In the genomic region with DNA sequence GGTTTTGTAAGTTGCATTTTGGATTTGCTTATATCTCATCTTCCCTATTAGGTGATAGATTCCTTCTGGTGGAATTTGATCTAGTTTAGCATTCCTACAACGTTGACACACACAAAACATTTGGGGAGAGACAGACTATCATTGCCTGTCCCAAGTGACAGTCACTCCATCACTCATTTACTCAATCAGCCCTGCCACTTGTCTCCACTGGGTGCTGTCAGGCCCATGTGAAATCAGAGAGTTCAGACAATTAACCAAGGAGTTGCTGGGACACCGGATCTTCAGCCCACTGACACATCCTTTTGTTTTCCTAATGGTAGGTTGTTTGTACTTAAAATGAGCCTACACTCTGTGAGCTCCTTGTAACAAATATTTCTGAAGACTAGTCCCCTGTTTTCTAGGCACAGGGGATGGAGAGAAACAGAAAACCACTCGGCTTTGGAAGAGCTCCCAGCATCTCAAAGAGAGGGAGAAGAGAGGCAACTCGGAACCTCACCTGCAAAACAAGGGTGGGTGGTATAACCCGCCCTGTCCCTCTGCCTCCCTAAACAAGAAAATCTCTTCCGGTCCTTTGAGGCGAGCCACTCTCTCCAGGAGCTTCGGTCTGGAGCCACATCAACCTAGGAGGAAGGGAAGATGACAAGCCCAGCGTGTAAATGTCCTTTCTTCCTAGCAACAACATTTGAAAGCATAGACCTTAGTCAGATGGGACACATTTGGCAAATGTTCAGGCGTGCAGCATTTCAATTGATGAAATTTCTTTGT, we compare ENCODE assay signal across 8 cellular contexts.
DNase-seq lines count a peak whose midpoint lies in the region; ATAC-seq and TF ChIP-seq lines count a peak whose summit lies in the region.

No MANE protein-coding gene starts in this region.

- DNase-seq in AG04450 (ENCODE audit: low read depth, low spot score) = no peak
- DNase-seq in astrocyte of the cerebellum (ENCODE audit: low read depth) = no peak
- no peak for DNase-seq in memory B cell (ENCODE audit: low spot score in 2 of 2)
- no peak for DNase-seq in MV-4-11 (lab: John Stamatoyannopoulos, UW)
- no peak for DNase-seq in NCI-H128 (lab: John Stamatoyannopoulos, UW; ENCODE audit: unreplicated experiment)
- no peak for DNase-seq in mucosa of descending colon
- no peak for DNase-seq in D341Med (ENCODE audit: low spot score)

- H3K27me3 Mint-ChIP-seq in memory B cell = peaks cover 20% of the 10 kb centered on the region

- ATAC-seq in memory B cell (ENCODE audit: low read depth) (no peak), mucosa of descending colon (no peak)

- H3K4me3 ChIP-seq in AG04450 (ENCODE audit: low read depth, low read length) (peak overlapping the region; percentile 61), HEK293 (ENCODE audit: low read depth, low read length) (peak overlapping the region; percentile 32), astrocyte of the cerebellum (ENCODE audit: low read depth, low read length) (peak overlapping the region; percentile 43), mucosa of descending colon (no peak overlapping the region)

- POLR2A ChIA-PET in AG04450 (lab: Yijun Ruan, JAX) (no interaction called here), HEK293 (lab: Yijun Ruan, JAX) (no interaction called here)

- CTCF ChIA-PET in AG04450 (lab: Charles Lee) = interaction anchor here (0.6 kb wide), 1 partner anchor 66 kb away, joined by 3 read pairs; no protein-coding TSS in a partner anchor
- CTCF ChIA-PET in HEK293 (lab: Yijun Ruan, JAX) = no interaction called here

- no peaks in the 10 kb centered on the region for H3K36me3 Mint-ChIP-seq in memory B cell

- H3K27me3 ChIP-seq in AG04450 (ENCODE audit: control insufficient read depth, insufficient read depth, low read length) = peaks cover 4% of the 10 kb centered on the region

- H3K36me3 ChIP-seq in HEK293 (ENCODE audit: control insufficient read depth in 2 of 2, insufficient read depth in 1 of 2, low read length in 2 of 2) = no peaks in the 10 kb centered on the region
- H3K36me3 ChIP-seq in mucosa of descending colon (ENCODE audit: low read depth) = no peaks in the 10 kb centered on the region

- no peak for TF ChIP-seq CTCF in AG04450 (IDR thresholded peaks at IDR 0.05; ENCODE audit: low read depth, low read length)
- no peak for TF ChIP-seq CTCF in HEK293 (tag by site-specific recombination; IDR thresholded peaks at IDR 0.05)
- TF ChIP-seq CTCF in astrocyte of the cerebellum (IDR thresholded peaks at IDR 0.05; ENCODE audit: low read depth, low read length, missing control alignments) = no peak
- no peak for TF ChIP-seq CTCF in mucosa of descending colon (IDR thresholded peaks at IDR 0.05)

- no peak overlapping the region for H3K27ac ChIP-seq in AG04450 (ENCODE audit: low read depth, low read length)
- H3K27ac ChIP-seq in HEK293 (ENCODE audit: extremely low read depth, low read depth, low read length) = no peak overlapping the region

- H3K4me1 ChIP-seq in HEK293 (ENCODE audit: control insufficient read depth, insufficient read depth, low read length) = no peaks in the 10 kb centered on the region
- no peaks in the 10 kb centered on the region for H3K4me1 ChIP-seq in mucosa of descending colon (ENCODE audit: low read depth)

- no peak overlapping the region for H3K27ac Mint-ChIP-seq in memory B cell

- intact Hi-C loops in mucosa of descending colon (cut with DNase I, micrococcal nuclease) = no loop called here

- in situ Hi-C loops in astrocyte of the cerebellum (cut with HindIII; ENCODE audit: low sequenced_read_pairs) = no loop called here

- H3K9me3 Mint-ChIP-seq in memory B cell = no peaks in the 10 kb centered on the region

- peak overlapping the region; percentile 35 for H3K4me3 Mint-ChIP-seq in memory B cell

- peaks cover 7% of the 10 kb centered on the region for H3K4me1 Mint-ChIP-seq in memory B cell

- H3K9me3 ChIP-seq in AG04450 (ENCODE audit: control insufficient read depth, insufficient read depth, low read length) (no peaks in the 10 kb centered on the region), HEK293 (ENCODE audit: control insufficient read depth, insufficient read depth, low read depth, low read length) (no peaks in the 10 kb centered on the region), mucosa of descending colon (no peaks in the 10 kb centered on the region)

TF ChIP-seq in HEK293, 187 proteins besides CTCF, POLR2A, EP300 and RAD21:
- TF ChIP-seq ZFP37 (tag by site-specific recombination; IDR thresholded peaks at IDR 0.05) = 0 out of 2 replicates have a peak, but pooled peaks have one; percentile 22
- TF ChIP-seq PRDM1 (tag by site-specific recombination; IDR thresholded peaks at IDR 0.05) = 0 out of 2 replicates have a peak, but pooled peaks have one; percentile 10
- TF ChIP-seq, protein P1, sequence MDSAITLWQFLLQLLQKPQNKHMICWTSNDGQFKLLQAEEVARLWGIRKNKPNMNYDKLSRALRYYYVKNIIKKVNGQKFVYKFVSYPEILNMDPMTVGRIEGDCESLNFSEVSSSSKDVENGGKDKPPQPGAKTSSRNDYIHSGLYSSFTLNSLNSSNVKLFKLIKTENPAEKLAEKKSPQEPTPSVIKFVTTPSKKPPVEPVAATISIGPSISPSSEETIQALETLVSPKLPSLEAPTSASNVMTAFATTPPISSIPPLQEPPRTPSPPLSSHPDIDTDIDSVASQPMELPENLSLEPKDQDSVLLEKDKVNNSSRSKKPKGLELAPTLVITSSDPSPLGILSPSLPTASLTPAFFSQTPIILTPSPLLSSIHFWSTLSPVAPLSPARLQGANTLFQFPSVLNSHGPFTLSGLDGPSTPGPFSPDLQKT (IDR thresholded peaks at IDR 0.05; ENCODE audit: borderline replicate concordance, low read depth, low read length) = no peak
- TF ChIP-seq ZNF747 (tag by site-specific recombination; IDR thresholded peaks at IDR 0.05) = no peak
- TF ChIP-seq, protein P2, sequence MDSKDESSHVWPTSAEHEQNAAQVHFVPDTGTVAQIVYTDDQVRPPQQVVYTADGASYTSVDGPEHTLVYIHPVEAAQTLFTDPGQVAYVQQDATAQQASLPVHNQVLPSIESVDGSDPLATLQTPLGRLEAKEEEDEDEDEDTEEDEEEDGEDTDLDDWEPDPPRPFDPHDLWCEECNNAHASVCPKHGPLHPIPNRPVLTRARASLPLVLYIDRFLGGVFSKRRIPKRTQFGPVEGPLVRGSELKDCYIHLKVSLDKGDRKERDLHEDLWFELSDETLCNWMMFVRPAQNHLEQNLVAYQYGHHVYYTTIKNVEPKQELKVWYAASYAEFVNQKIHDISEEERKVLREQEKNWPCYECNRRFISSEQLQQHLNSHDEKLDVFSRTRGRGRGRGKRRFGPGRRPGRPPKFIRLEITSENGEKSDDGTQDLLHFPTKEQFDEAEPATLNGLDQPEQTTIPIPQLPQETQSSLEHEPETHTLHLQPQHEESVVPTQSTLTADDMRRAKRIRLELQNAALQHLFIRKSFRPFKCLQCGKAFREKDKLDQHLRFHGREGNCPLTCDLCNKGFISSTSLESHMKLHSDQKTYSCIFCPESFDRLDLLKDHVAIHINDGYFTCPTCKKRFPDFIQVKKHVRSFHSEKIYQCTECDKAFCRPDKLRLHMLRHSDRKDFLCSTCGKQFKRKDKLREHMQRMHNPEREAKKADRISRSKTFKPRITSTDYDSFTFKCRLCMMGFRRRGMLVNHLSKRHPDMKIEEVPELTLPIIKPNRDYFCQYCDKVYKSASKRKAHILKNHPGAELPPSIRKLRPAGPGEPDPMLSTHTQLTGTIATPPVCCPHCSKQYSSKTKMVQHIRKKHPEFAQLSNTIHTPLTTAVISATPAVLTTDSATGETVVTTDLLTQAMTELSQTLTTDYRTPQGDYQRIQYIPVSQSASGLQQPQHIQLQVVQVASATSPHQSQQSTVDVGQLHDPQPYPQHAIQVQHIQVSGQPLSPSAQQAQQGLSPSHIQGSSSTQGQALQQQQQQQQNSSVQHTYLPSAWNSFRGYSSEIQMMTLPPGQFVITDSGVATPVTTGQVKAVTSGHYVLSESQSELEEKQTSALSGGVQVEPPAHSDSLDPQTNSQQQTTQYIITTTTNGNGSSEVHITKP (tag by site-specific recombination; IDR thresholded peaks at IDR 0.05) = peak; percentile 82
- no peak for TF ChIP-seq ZIC2 (tag by site-specific recombination; IDR thresholded peaks at IDR 0.05)
- no peak for TF ChIP-seq IKZF3 (tag by site-specific recombination; IDR thresholded peaks at IDR 0.05)
- no peak for TF ChIP-seq ZNF114 (tag by site-specific recombination; IDR thresholded peaks at IDR 0.05)
- TF ChIP-seq, protein P3, sequence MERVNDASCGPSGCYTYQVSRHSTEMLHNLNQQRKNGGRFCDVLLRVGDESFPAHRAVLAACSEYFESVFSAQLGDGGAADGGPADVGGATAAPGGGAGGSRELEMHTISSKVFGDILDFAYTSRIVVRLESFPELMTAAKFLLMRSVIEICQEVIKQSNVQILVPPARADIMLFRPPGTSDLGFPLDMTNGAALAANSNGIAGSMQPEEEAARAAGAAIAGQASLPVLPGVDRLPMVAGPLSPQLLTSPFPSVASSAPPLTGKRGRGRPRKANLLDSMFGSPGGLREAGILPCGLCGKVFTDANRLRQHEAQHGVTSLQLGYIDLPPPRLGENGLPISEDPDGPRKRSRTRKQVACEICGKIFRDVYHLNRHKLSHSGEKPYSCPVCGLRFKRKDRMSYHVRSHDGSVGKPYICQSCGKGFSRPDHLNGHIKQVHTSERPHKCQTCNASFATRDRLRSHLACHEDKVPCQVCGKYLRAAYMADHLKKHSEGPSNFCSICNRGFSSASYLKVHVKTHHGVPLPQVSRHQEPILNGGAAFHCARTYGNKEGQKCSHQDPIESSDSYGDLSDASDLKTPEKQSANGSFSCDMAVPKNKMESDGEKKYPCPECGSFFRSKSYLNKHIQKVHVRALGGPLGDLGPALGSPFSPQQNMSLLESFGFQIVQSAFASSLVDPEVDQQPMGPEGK (tag by site-specific recombination; IDR thresholded peaks at IDR 0.05) = no peak
- TF ChIP-seq ZBTB17 (tag by site-specific recombination; IDR thresholded peaks at IDR 0.05) = peak; percentile 39; the same call in 1 of the 2 replicates
- TF ChIP-seq ZNF654 (tag by site-specific recombination; IDR thresholded peaks at IDR 0.05; ENCODE audit: low read depth) = no peak
- 0 out of 2 replicates have a peak, but pooled peaks have one; percentile 17 for TF ChIP-seq ZNF366 (tag by site-specific recombination; conservative IDR thresholded peaks at IDR 0.05)
